Comparison of ENCODE assay signal across 27 cellular contexts in genomic region chr14:76780058-76780345, GRCh38. TPM values are rescaled to one million over a fixed set of nuclear protein-coding genes. Genes with fewer than 3 reads are reported as not detected.
DNase-seq lines count a peak whose midpoint lies in the region; ATAC-seq, FAIRE-seq and TF ChIP-seq lines count a peak whose summit lies in the region.
"Had no signal": no experiment of that assay in that cellular context is flagged by ENCODE, and none has a peak within 500 bp of the region (broad histone marks: within the 10 kb centered on the region; RNA-seq: fewer than 3 reads in every experiment).

No MANE protein-coding gene starts in this region.

- FAIRE-seq in kidney (lab: Jason Lieb, UNC): no peak

- no peak overlapping the region for H3K4me3 Mint-ChIP-seq in activated naive CD4-positive, alpha-beta T cell treated with anti-CD3 and anti-CD28 coated beads, Interleukin-2, amount 50 U/mL, for 24 hours
- H3K4me3 Mint-ChIP-seq in stimulated activated effector memory CD8-positive, alpha-beta T cell treated with anti-CD3 and anti-CD28 coated beads, Interleukin-12 subunit alpha, Interleukin-12 subunit beta, amount 100 ng/mL, for 72 hours: no peak overlapping the region
- H3K4me3 Mint-ChIP-seq in Caco-2 (ENCODE audit: unreplicated experiment): no peak overlapping the region
- H3K4me3 Mint-ChIP-seq: activated naive CD8-positive, alpha-beta T cell; effector memory CD8-positive, alpha-beta T cell had no signal

- peaks cover 4% of the 10 kb centered on the region for H3K36me3 Mint-ChIP-seq in activated naive CD4-positive, alpha-beta T cell treated with anti-CD3 and anti-CD28 coated beads, Interleukin-2, amount 50 U/mL, for 24 hours
- peaks cover 29% of the 10 kb centered on the region for H3K36me3 Mint-ChIP-seq in stimulated activated effector memory CD8-positive, alpha-beta T cell treated with anti-CD3 and anti-CD28 coated beads, Interleukin-12 subunit alpha, Interleukin-12 subunit beta, amount 100 ng/mL, for 72 hours
- H3K36me3 Mint-ChIP-seq in Caco-2 (ENCODE audit: insufficient read depth, unreplicated experiment): peaks cover 7% of the 10 kb centered on the region
- H3K36me3 Mint-ChIP-seq: activated naive CD8-positive, alpha-beta T cell had no signal

- intact Hi-C loops in Caco-2 (cut with micrococcal nuclease; ENCODE audit: unreplicated experiment): no loop called here
- intact Hi-C loops in kidney (cut with DNase I): no loop called here

- BruUV-seq in Caco-2 (replicated peaks; lab: Mats Ljungman, UMichigan): no TSS peak

- no peak for ATAC-seq in stimulated activated effector memory CD8-positive, alpha-beta T cell treated with anti-CD3 and anti-CD28 coated beads, Interleukin-12 subunit alpha, Interleukin-12 subunit beta, amount 100 ng/mL, for 72 hours
- ATAC-seq: effector memory CD8-positive, alpha-beta T cell; gastrocnemius medialis; psoas muscle had no signal

- H3K9ac ChIP-seq in kidney (ENCODE audit: low read length in 2 of 2): no peak overlapping the region
- H3K9ac ChIP-seq: BLaER1 had no signal

- H3K4me3 ChIP-seq in Caco-2 (ENCODE audit: low read depth, low read length) (no peak overlapping the region), foreskin fibroblast (ENCODE audit: low read depth in 1 of 2, low read length in 2 of 2) (no peak overlapping the region), kidney (ENCODE audit: low read length in 2 of 2) (no peak overlapping the region)
- H3K4me3 ChIP-seq: BLaER1, esophagus squamous epithelium, gastrocnemius medialis, psoas muscle had no signal

- H3K4me1 Mint-ChIP-seq in activated naive CD4-positive, alpha-beta T cell treated with anti-CD3 and anti-CD28 coated beads, Interleukin-2, amount 50 U/mL, for 24 hours: peaks cover 17% of the 10 kb centered on the region
- H3K4me1 Mint-ChIP-seq in stimulated activated effector memory CD8-positive, alpha-beta T cell treated with anti-CD3 and anti-CD28 coated beads, Interleukin-12 subunit alpha, Interleukin-12 subunit beta, amount 100 ng/mL, for 72 hours: peaks cover 36% of the 10 kb centered on the region
- no peaks in the 10 kb centered on the region for H3K4me1 Mint-ChIP-seq in Caco-2 (ENCODE audit: low read depth, unreplicated experiment)

- H3K4me1 ChIP-seq in Caco-2 (no peaks in the 10 kb centered on the region), kidney (ENCODE audit: control insufficient read depth in 1 of 2, insufficient read depth in 1 of 2, low read depth in 1 of 2, low read length in 2 of 2) (peaks cover 0 to 9% of the 10 kb centered on the region in 2 donors)

- CTCF ChIA-PET in Caco-2 (lab: Charles Lee): no interaction called here

- H3K9me3 ChIP-seq in Caco-2: no peaks in the 10 kb centered on the region
- H3K9me3 ChIP-seq in kidney (ENCODE audit: control insufficient read depth in 1 of 2, low read length in 2 of 2): no peaks in the 10 kb centered on the region
- H3K9me3 ChIP-seq: BLaER1, esophagus squamous epithelium, gastrocnemius medialis, psoas muscle had no signal

- H3K36me3 ChIP-seq in Caco-2 (ENCODE audit: control insufficient read depth, insufficient read depth, low read length) (no peaks in the 10 kb centered on the region), kidney (ENCODE audit: control insufficient read depth in 1 of 2, insufficient read depth in 2 of 2, low read length in 2 of 2) (peaks cover 3% of the 10 kb centered on the region in 2 donors)

- H3K27ac ChIP-seq in angular gyrus (ENCODE audit: low read depth, low read length) (peak overlapping the region; percentile 87), layer of hippocampus (ENCODE audit: low read depth, low read length) (peak overlapping the region; percentile 76), kidney (ENCODE audit: low read depth in 2 of 2, low read length in 2 of 2) (no peak overlapping the region)
- H3K27ac ChIP-seq: BLaER1, esophagus squamous epithelium, psoas muscle, RWPE1 had no signal

- TF ChIP-seq CTCF in Caco-2 (IDR thresholded peaks at IDR 0.05; ENCODE audit: insufficient read depth in 1 of 2, low read depth in 1 of 2, low read length in 1 of 2, severe bottlenecking in 1 of 2, unreplicated experiment in 1 of 2): no peak
- TF ChIP-seq CTCF in foreskin fibroblast (IDR thresholded peaks at IDR 0.05; ENCODE audit: low read depth, low read length): no peak
- no peak for TF ChIP-seq CTCF in kidney (IDR thresholded peaks at IDR 0.05; ENCODE audit: borderline replicate concordance, extremely low read depth, insufficient read depth)

- no peak for DNase-seq in activated naive CD4-positive, alpha-beta T cell treated with Interleukin-2 at 50 U/mL for 16 hours
- DNase-seq in stimulated activated effector memory CD8-positive, alpha-beta T cell treated with anti-CD3 and anti-CD28 coated beads, Interleukin-12 subunit alpha, Interleukin-12 subunit beta, amount 100 ng/mL, for 72 hours (ENCODE audit: low spot score in 2 of 2): no peak
- DNase-seq in Caco-2 (no peak), foreskin fibroblast (no peak), kidney (no peak)
- DNase-seq: ACHN; activated CD4-positive, alpha-beta T cell treated with anti-CD3 and anti-CD28 coated beads, Interleukin-2, amount 50 U/mL, for 4 hours; activated T-cell treated with anti-CD3 and anti-CD28 coated beads, Interleukin-2, amount 50 U/mL, for 48 hours; effector memory CD8-positive, alpha-beta T cell; esophagus squamous epithelium; gastrocnemius medialis; GDM1; NCI-H1105; NCI-H446 treated with DMSO at 0.1 percent for 48 hours; psoas muscle; T1000 had no signal

- POLR2A ChIA-PET in Caco-2 (lab: Charles Lee): no interaction called here

- no peaks in the 10 kb centered on the region for H3K27me3 ChIP-seq in layer of hippocampus (ENCODE audit: control insufficient read depth, insufficient read depth, low read length)
- H3K27me3 ChIP-seq in Caco-2 (replicated peaks; ENCODE audit: control insufficient read depth, insufficient read depth, low read length): no peaks in the 10 kb centered on the region
- H3K27me3 ChIP-seq: BLaER1, esophagus squamous epithelium, gastrocnemius medialis had no signal

- no peaks in the 10 kb centered on the region for H3K9me3 Mint-ChIP-seq in activated naive CD4-positive, alpha-beta T cell treated with anti-CD3 and anti-CD28 coated beads, Interleukin-2, amount 50 U/mL, for 24 hours
- H3K9me3 Mint-ChIP-seq in stimulated activated effector memory CD8-positive, alpha-beta T cell treated with anti-CD3 and anti-CD28 coated beads, Interleukin-12 subunit alpha, Interleukin-12 subunit beta, amount 100 ng/mL, for 72 hours: no peaks in the 10 kb centered on the region
- no peaks in the 10 kb centered on the region for H3K9me3 Mint-ChIP-seq in Caco-2 (ENCODE audit: unreplicated experiment)
- H3K9me3 Mint-ChIP-seq: effector memory CD8-positive, alpha-beta T cell had no signal

- peak overlapping the region; percentile 48 for H3K27ac Mint-ChIP-seq in activated naive CD4-positive, alpha-beta T cell treated with anti-CD3 and anti-CD28 coated beads, Interleukin-2, amount 50 U/mL, for 24 hours
- H3K27ac Mint-ChIP-seq in stimulated activated effector memory CD8-positive, alpha-beta T cell treated with anti-CD3 and anti-CD28 coated beads, Interleukin-12 subunit alpha, Interleukin-12 subunit beta, amount 100 ng/mL, for 72 hours: peak overlapping the region; percentile 78
- H3K27ac Mint-ChIP-seq in Caco-2 (ENCODE audit: unreplicated experiment): no peak overlapping the region
- H3K27ac Mint-ChIP-seq: activated naive CD8-positive, alpha-beta T cell had no signal

- H3K27me3 Mint-ChIP-seq in activated naive CD4-positive, alpha-beta T cell treated with anti-CD3 and anti-CD28 coated beads, Interleukin-2, amount 50 U/mL, for 24 hours: no peaks in the 10 kb centered on the region
- H3K27me3 Mint-ChIP-seq in Caco-2 (ENCODE audit: insufficient read depth, unreplicated experiment): peaks cover 1% of the 10 kb centered on the region
- H3K27me3 Mint-ChIP-seq: activated naive CD8-positive, alpha-beta T cell; effector memory CD8-positive, alpha-beta T cell had no signal

RNA-seq across cellular contexts. Expression of gene VASH1, which starts 18.7 kb away (rescaled TPM):
- total RNA-seq in Caco-2 (2022) (0.16 and 0.18 TPM in 2 replicates), kidney (14.7 TPM)
- 4.1 TPM for polyA plus RNA-seq in kidney (ENCODE audit: insufficient read depth, low read depth, low replicate concordance)

RNA-seq across cellular contexts. Expression of gene ANGEL1, which starts 32.7 kb away (rescaled TPM):
- total RNA-seq in Caco-2 (2022): 23.0 and 23.2 TPM in 2 replicates
- 21.5 TPM for total RNA-seq in kidney
- polyA plus RNA-seq in kidney (ENCODE audit: insufficient read depth, low read depth, low replicate concordance): 6.3 TPM

RNA-seq across cellular contexts. Expression of gene LRRC74A, which starts 46.2 kb away (rescaled TPM):
- total RNA-seq in Caco-2 (2022) (not detected in 2 replicates), kidney (not detected)
- polyA plus RNA-seq in kidney (ENCODE audit: insufficient read depth, low read depth, low replicate concordance): not detected
- total RNA-seq: esophagus squamous epithelium, gastrocnemius medialis, H4, lower leg skin, M059J, mucosa of gallbladder, psoas muscle, urinary bladder had no signal
- polyA plus RNA-seq: psoas muscle, urinary bladder had no signal

Comparison
In these comparisons a context has a peak if more than half of its experiments do, and no peak if none do; other contexts are left out.
1. H3K27ac ChIP-seq: peak in angular gyrus (single experiment) and layer of hippocampus (single experiment); none in kidney (0 of 2).
2. RNA of gene VASH1, which starts 18.7 kb away (total RNA-seq): 14.7 TPM in kidney (single experiment); 0.16 to 0.18 TPM in Caco-2; every median in the first group is over 10 times any median in the second.